8 cellular contexts compared by ENCODE assay signal in the genomic region with DNA sequence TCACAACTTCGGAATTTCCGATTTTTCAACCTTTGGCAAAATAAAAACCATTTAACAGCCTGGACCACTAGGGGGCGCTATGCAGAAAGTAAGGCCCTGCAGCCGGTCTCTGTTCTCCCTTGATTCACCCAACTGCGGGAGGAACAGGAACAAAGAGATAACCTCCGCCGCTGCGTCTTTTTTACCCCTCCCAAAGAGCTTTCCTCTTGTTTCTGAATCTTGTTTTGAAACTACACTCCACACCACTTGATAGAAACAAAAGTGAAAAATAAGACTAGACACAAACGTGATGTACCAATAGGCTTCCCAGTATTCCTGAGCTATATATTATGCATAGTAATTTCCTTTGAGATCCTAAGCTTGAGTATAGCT.
DNase-seq lines count a peak whose midpoint lies in the region; ATAC-seq and TF ChIP-seq lines count a peak whose summit lies in the region.

No MANE protein-coding gene starts in this region.

- H3K36me3 ChIP-seq in MM.1S (replicated peaks; ENCODE audit: insufficient read depth, low read length) (no peaks in the 10 kb centered on the region), SJSA1 (no peaks in the 10 kb centered on the region), upper lobe of left lung (no peaks in the 10 kb centered on the region)

- H3K4me1 ChIP-seq in MM.1S (ENCODE audit: low read length) = peaks cover 10% of the 10 kb centered on the region; the same call in 1 of the 2 replicates
- no peaks in the 10 kb centered on the region for H3K4me1 ChIP-seq in SJSA1 (replicated peaks)
- peaks cover 0 to 8% (median 7%) of the 10 kb centered on the region in 4 donors for H3K4me1 ChIP-seq in upper lobe of left lung

- peak overlapping the region; percentile 69 for H3K4me2 ChIP-seq in MM.1S (ENCODE audit: low read depth, low read length)

- H3K27ac ChIP-seq in MM.1S (ENCODE audit: low read length) (no peak overlapping the region), SJSA1 (no peak overlapping the region), upper lobe of left lung (no peak overlapping the region)

- ATAC-seq in upper lobe of left lung (ENCODE audit: low FRiP score in 2 of 2) = peak; percentile 80 to 86
- ATAC-seq in GM21447 (IDR thresholded peaks at IDR 0.05; ENCODE audit: unreplicated experiment) = no peak

- peak; percentile 79 for DNase-seq in ELF-1 (ENCODE audit: low read depth, low spot score)
- peak; percentile 84 for DNase-seq in MM.1S
- DNase-seq in SJSA1 (ENCODE audit: low read depth in 1 of 2, low spot score in 2 of 2) = peak; percentile 58 to 65
- DNase-seq in activated naive CD4-positive, alpha-beta T cell (lab: John Stamatoyannopoulos, UW) = peak; percentile 9 to 69 (median 50)
- DNase-seq in germinal center (ENCODE audit: low spot score) = peak; percentile 45
- peak; percentile 76 for DNase-seq in pons (ENCODE audit: low spot score)
- DNase-seq in upper lobe of left lung = peak in 1 of 2 donors; percentile 63

- no peak for TF ChIP-seq EP300 in upper lobe of left lung (IDR thresholded peaks at IDR 0.05)

- peak overlapping the region; percentile 6; the same call in 1 of the 2 replicates for H3K9ac ChIP-seq in MM.1S (ENCODE audit: low read length)

- no peaks in the 10 kb centered on the region for H3K9me3 ChIP-seq in MM.1S (replicated peaks; ENCODE audit: insufficient read depth, low read length)
- no peaks in the 10 kb centered on the region for H3K9me3 ChIP-seq in SJSA1 (replicated peaks)
- no peaks in the 10 kb centered on the region for H3K9me3 ChIP-seq in upper lobe of left lung

- no peaks in the 10 kb centered on the region for H3K79me2 ChIP-seq in MM.1S (ENCODE audit: low read length)

- H4K20me1 ChIP-seq in MM.1S (ENCODE audit: insufficient read depth, low read length) = no peaks in the 10 kb centered on the region

- H2AFZ ChIP-seq in MM.1S (ENCODE audit: low read length) = peak overlapping the region; percentile 52

- H3K4me3 ChIP-seq in MM.1S (ENCODE audit: low read length) (peak overlapping the region; percentile 44), SJSA1 (no peak overlapping the region), upper lobe of left lung (no peak overlapping the region)

- no peaks in the 10 kb centered on the region for H3K9me2 ChIP-seq in MM.1S (replicated peaks; ENCODE audit: insufficient read depth, low read length)

- peak; percentile 88 for TF ChIP-seq CTCF in MM.1S (IDR thresholded peaks at IDR 0.05; ENCODE audit: low read length)
- peak; percentile 47 to 89 (median 76) for TF ChIP-seq CTCF in upper lobe of left lung (IDR thresholded peaks at IDR 0.05)

- H3K27me3 ChIP-seq in MM.1S (replicated peaks; ENCODE audit: insufficient read depth, low read length) = no peaks in the 10 kb centered on the region; the same call in 1 of the 2 replicates
- no peaks in the 10 kb centered on the region; the same call in 1 of the 2 replicates for H3K27me3 ChIP-seq in SJSA1 (replicated peaks)
- H3K27me3 ChIP-seq in upper lobe of left lung = no peaks in the 10 kb centered on the region

- no peak for TF ChIP-seq POLR2A in upper lobe of left lung (IDR thresholded peaks at IDR 0.05)

- H3F3A ChIP-seq in MM.1S (ENCODE audit: insufficient read depth, low read length) = no peaks in the 10 kb centered on the region

- WGBS in upper lobe of left lung, 2 donors = 1 to 5% methylated on average over 9 of the region's 9 CpGs
